In the genomic region with DNA sequence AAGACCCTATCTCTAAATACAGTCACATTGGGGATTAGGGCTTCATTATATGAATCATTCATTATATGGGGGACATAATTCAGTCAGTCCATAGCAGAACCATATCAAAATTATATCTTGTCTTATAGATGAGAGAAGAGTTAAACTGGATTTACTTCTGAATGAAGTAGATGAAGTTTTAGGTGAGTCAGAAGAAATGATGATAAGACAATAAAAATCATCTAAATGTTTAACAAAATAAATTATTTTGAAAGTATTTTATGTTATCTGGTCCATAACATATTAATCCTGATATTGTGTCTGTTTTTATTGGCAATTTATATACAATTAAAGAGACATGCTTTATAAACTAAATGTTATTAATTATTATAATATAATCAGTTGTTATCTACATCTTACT, we compare ENCODE assay signal across 29 cellular contexts.
"Had no signal": no experiment of that assay in that cellular context is flagged by ENCODE, and none has a peak within 500 bp of the region (broad histone marks: within the 10 kb centered on the region; RNA-seq: fewer than 3 reads in every experiment).

No MANE protein-coding gene starts in this region.

- DNase-seq: naive thymus-derived CD8-positive, alpha-beta T cell; nephron progenitor cell; nucleus accumbens; pancreas; posterior cingulate gyrus; psoas muscle; right cardiac atrium; stimulated activated CD4-positive, alpha-beta T cell treated with anti-CD3 and anti-CD28 coated beads, Interleukin-15, amount 100 ng/mL, for 24 hours; stimulated activated CD4-positive, alpha-beta T cell treated with anti-CD3 and anti-CD28 coated beads, Interleukin-2, amount 100 ng/mL, for 24 hours; stimulated activated CD4-positive, alpha-beta T cell treated with anti-CD3 and anti-CD28 coated beads, Interleukin-2, amount 100 ng/mL, for 48 hours; stimulated activated CD4-positive, alpha-beta T cell treated with anti-CD3 and anti-CD28 coated beads, Interleukin-4, amount 100 ng/mL, for 24 hours; stimulated activated naive B cell treated with anti-CD40 and anti-IgM and Interleukin-4, amounts not matched to agents 10 μg/mL and 1 μg/mL and 100 μg/mL, for 72 hours; stimulated activated naive CD4-positive, alpha-beta T cell treated with Interleukin-2 at 50 U/mL for 16 hours; stomach; thyroid gland; trophoblast cell; upper lobe of left lung had no signal

- H3K4me3 Mint-ChIP-seq: naive thymus-derived CD8-positive, alpha-beta T cell; natural killer cell treated with Interleukin-12 subunit alpha and Interleukin-12 subunit beta and Interleukin-15 and Interleukin-18, amount 100 ng/mL, for 72 hours; nephron progenitor cell; neural crest cell; stimulated activated effector memory CD8-positive, alpha-beta T cell treated with anti-CD3 and anti-CD28 coated beads, Interleukin-12 subunit alpha, Interleukin-12 subunit beta, amount 100 ng/mL, for 72 hours; stimulated activated naive B cell treated with anti-CD40 and anti-IgM and Interleukin-4, amounts not matched to agents 10 μg/mL and 1 μg/mL and 100 μg/mL, for 72 hours; stimulated activated naive CD8-positive, alpha-beta T cell treated with anti-CD3 and anti-CD28 coated beads, Interleukin-15, Interleukin-2, amounts not matched to agents 100 ng/mL and 50 ng/mL, for 24 hours had no signal

- H3K4me1 Mint-ChIP-seq: naive thymus-derived CD8-positive, alpha-beta T cell; neural crest cell; stimulated activated effector memory CD8-positive, alpha-beta T cell treated with anti-CD3 and anti-CD28 coated beads, Interleukin-12 subunit alpha, Interleukin-12 subunit beta, amount 100 ng/mL, for 72 hours; stimulated activated naive B cell treated with anti-CD40 and anti-IgM and Interleukin-4, amounts not matched to agents 10 μg/mL and 1 μg/mL and 100 μg/mL, for 72 hours had no signal

- H3K36me3 ChIP-seq: neutrophil, pancreas, stomach, thoracic aorta, thyroid gland, tibial nerve, upper lobe of left lung, vagina had no signal

- H3K27ac Mint-ChIP-seq: naive thymus-derived CD8-positive, alpha-beta T cell; natural killer cell treated with Interleukin-12 subunit alpha and Interleukin-12 subunit beta and Interleukin-15 and Interleukin-18, amount 100 ng/mL, for 72 hours; nephron progenitor cell; progenitor cell of endocrine pancreas; stimulated activated effector memory CD8-positive, alpha-beta T cell treated with anti-CD3 and anti-CD28 coated beads, Interleukin-12 subunit alpha, Interleukin-12 subunit beta, amount 100 ng/mL, for 72 hours; stimulated activated naive B cell treated with anti-CD40 and anti-IgM and Interleukin-4, amounts not matched to agents 10 μg/mL and 1 μg/mL and 100 μg/mL, for 72 hours; stimulated activated naive CD8-positive, alpha-beta T cell treated with anti-CD3 and anti-CD28 coated beads, Interleukin-15, Interleukin-2, amounts not matched to agents 100 ng/mL and 50 ng/mL, for 24 hours had no signal

- H3K36me3 Mint-ChIP-seq: stimulated activated effector memory CD8-positive, alpha-beta T cell treated with anti-CD3 and anti-CD28 coated beads, Interleukin-12 subunit alpha, Interleukin-12 subunit beta, amount 100 ng/mL, for 72 hours had no signal

- H3K27me3 Mint-ChIP-seq: progenitor cell of endocrine pancreas had no signal

- H3K9me3 ChIP-seq: neutrophil, pancreas, psoas muscle, thyroid gland, vagina had no signal

- H3K27me3 ChIP-seq: pancreas, stomach, thyroid gland, tibial nerve, upper lobe of left lung, vagina had no signal

- ATAC-seq: naive thymus-derived CD8-positive, alpha-beta T cell; natural killer cell treated with Interleukin-12 subunit alpha and Interleukin-12 subunit beta and Interleukin-15 and Interleukin-18, amount 100 ng/mL, for 72 hours; pancreas; psoas muscle; right cardiac atrium; sciatic nerve; stimulated activated effector memory CD8-positive, alpha-beta T cell treated with anti-CD3 and anti-CD28 coated beads, Interleukin-12 subunit alpha, Interleukin-12 subunit beta, amount 100 ng/mL, for 72 hours; stimulated activated naive B cell treated with anti-CD40 and anti-IgM and Interleukin-4, amounts not matched to agents 10 μg/mL and 1 μg/mL and 100 μg/mL, for 72 hours had no signal

- H3K9me3 Mint-ChIP-seq: natural killer cell treated with Interleukin-12 subunit alpha and Interleukin-12 subunit beta and Interleukin-15 and Interleukin-18, amount 100 ng/mL, for 72 hours; neural crest cell had no signal

- H3K4me1 ChIP-seq: pancreas, psoas muscle, stomach, thyroid gland, tibial nerve, upper lobe of left lung, vagina had no signal

- FAIRE-seq: pancreas, urothelium cell line had no signal

- H3K27ac ChIP-seq: neutrophil, pancreas, psoas muscle, skin epidermis, stomach, thoracic aorta, thyroid gland, tibial nerve, upper lobe of left lung, vagina had no signal

- H3K4me3 ChIP-seq: pancreas, psoas muscle, skin epidermis, stomach, thoracic aorta, thyroid gland, tibial nerve, upper lobe of left lung, vagina had no signal
